ENCODE assay signal across 30 cellular contexts in the genomic region with DNA sequence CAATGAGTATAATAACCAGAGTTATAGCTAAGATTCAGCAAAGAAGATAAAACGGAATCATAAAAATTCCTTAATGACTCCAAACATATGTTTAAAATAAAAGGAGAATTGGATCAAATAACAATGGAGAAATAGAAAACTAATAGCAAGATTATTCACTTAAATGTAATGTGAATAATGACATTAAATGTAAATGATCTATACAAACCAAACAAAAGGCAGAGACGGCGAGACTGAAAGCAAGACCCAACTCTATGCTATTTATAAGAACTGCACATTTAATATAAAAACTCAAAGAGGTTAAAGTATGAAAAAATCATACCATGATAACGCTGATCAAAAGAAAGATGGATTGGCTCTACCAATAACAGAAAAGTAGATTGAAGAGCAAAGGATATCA. TPM values are rescaled to one million over a fixed set of nuclear protein-coding genes. Genes with fewer than 3 reads are reported as not detected.
"Had no signal": no experiment of that assay in that cellular context is flagged by ENCODE, and none has a peak within 500 bp of the region (broad histone marks: within the 10 kb centered on the region; RNA-seq: fewer than 3 reads in every experiment).

No MANE protein-coding gene starts in this region.

- H3K9me3 ChIP-seq: stomach, suprapubic skin, testis, thoracic aorta, thyroid gland, tibial artery, tibial nerve, transverse colon, upper lobe of left lung, upper lobe of right lung, uterus, vagina had no signal

- H3K27ac ChIP-seq: stomach, suprapubic skin, testis, thoracic aorta, thyroid gland, tibial artery, tibial nerve, transverse colon, upper lobe of left lung, upper lobe of right lung, uterus, vagina had no signal

- H3K4me3 Mint-ChIP-seq: stimulated activated effector memory CD8-positive, alpha-beta T cell treated with anti-CD3 and anti-CD28 coated beads, Interleukin-12 subunit alpha, Interleukin-12 subunit beta, amount 100 ng/mL, for 72 hours; stimulated activated memory B cell treated with anti-CD40 and anti-IgM and Interleukin-4, amounts not matched to agents 10 μg/mL and 1 μg/mL and 100 μg/mL, for 72 hours; stimulated activated naive B cell treated with anti-CD40 and anti-IgM and Interleukin-4, amounts not matched to agents 10 μg/mL and 1 μg/mL and 100 μg/mL, for 72 hours; stimulated activated naive CD8-positive, alpha-beta T cell treated with anti-CD3 and anti-CD28 coated beads, Interleukin-15, amount 100 ng/mL, for 72 hours; stimulated activated naive CD8-positive, alpha-beta T cell treated with anti-CD3 and anti-CD28 coated beads, Interleukin-15, Interleukin-2, amounts not matched to agents 100 ng/mL and 50 ng/mL, for 24 hours; type B pancreatic cell had no signal

- H3K36me3 ChIP-seq: stomach, suprapubic skin, thoracic aorta, thyroid gland, tibial artery, tibial nerve, transverse colon, upper lobe of left lung, upper lobe of right lung, uterus, vagina had no signal

- FAIRE-seq: urothelium cell line had no signal

- H3K36me3 Mint-ChIP-seq: stimulated activated effector memory CD8-positive, alpha-beta T cell treated with anti-CD3 and anti-CD28 coated beads, Interleukin-12 subunit alpha, Interleukin-12 subunit beta, amount 100 ng/mL, for 72 hours; stimulated activated memory B cell treated with anti-CD40 and anti-IgM and Interleukin-4, amounts not matched to agents 10 μg/mL and 1 μg/mL and 100 μg/mL, for 72 hours; stimulated activated naive B cell treated with anti-CD40 and anti-IgM and Interleukin-4, amounts not matched to agents 10 μg/mL and 1 μg/mL and 100 μg/mL, for 72 hours; type B pancreatic cell had no signal

- H3K4me1 ChIP-seq: testis, thyroid gland, uterus had no signal

- ATAC-seq: stimulated activated effector memory CD8-positive, alpha-beta T cell treated with anti-CD3 and anti-CD28 coated beads, Interleukin-12 subunit alpha, Interleukin-12 subunit beta, amount 100 ng/mL, for 72 hours; stimulated activated memory B cell treated with anti-CD40 and anti-IgM and Interleukin-4, amounts not matched to agents 10 μg/mL and 1 μg/mL and 100 μg/mL, for 72 hours; stimulated activated naive B cell treated with anti-CD40 and anti-IgM and Interleukin-4, amounts not matched to agents 10 μg/mL and 1 μg/mL and 100 μg/mL, for 72 hours; stimulated activated naive CD8-positive, alpha-beta T cell treated with anti-CD3 and anti-CD28 coated beads, Interleukin-15, amount 100 ng/mL, for 72 hours; stimulated activated naive CD8-positive, alpha-beta T cell treated with anti-CD3 and anti-CD28 coated beads, Interleukin-15, Interleukin-2, amounts not matched to agents 100 U/mL and 50 U/mL, for 24 hours; upper lobe of right lung had no signal

- H3K27me3 ChIP-seq: testis, thyroid gland, upper lobe of right lung, uterus, vagina had no signal

- DNase-seq: stimulated activated CD4-positive, alpha-beta T cell treated with anti-CD3 and anti-CD28 coated beads, Interleukin-2, amount 100 ng/mL, for 48 hours; stimulated activated CD4-positive, alpha-beta T cell treated with anti-CD3 and anti-CD28 coated beads, Interleukin-4, amount 100 ng/mL, for 1 hour; stimulated activated CD4-positive, alpha-beta T cell treated with anti-CD3 and anti-CD28 coated beads, Interleukin-4, amount 100 ng/mL, for 24 hours; stimulated activated CD4-positive, alpha-beta T cell treated with anti-CD3 and anti-CD28 coated beads, Interleukin-4, amount 100 ng/mL, for 4 hours; stimulated activated CD8-positive, alpha-beta memory T cell treated with anti-CD3 and anti-CD28 coated beads, Interleukin-4, amount 100 ng/mL, for 48 hours; stimulated activated naive B cell treated with anti-CD40 and anti-IgM and Interleukin-4, amounts not matched to agents 10 μg/mL and 1 μg/mL and 100 μg/mL, for 72 hours; stimulated activated naive CD4-positive, alpha-beta T cell; stimulated activated naive CD4-positive, alpha-beta T cell treated with Interleukin-2 at 50 U/mL for 16 hours; stimulated activated naive CD8-positive, alpha-beta T cell treated with anti-CD3 and anti-CD28 coated beads, Interleukin-15, amount 100 ng/mL, for 72 hours; stimulated activated naive CD8-positive, alpha-beta T cell treated with anti-CD3 and anti-CD28 coated beads, Interleukin-15, Interleukin-2, amounts not matched to agents 100 U/mL and 50 U/mL, for 24 hours; stomach; substantia nigra; testis; thyroid gland; tibial artery; transverse colon; trophoblast cell; upper lobe of left lung; upper lobe of right lung; uterus had no signal

- H3K4me3 ChIP-seq: stomach, suprapubic skin, testis, thoracic aorta, thyroid gland, tibial artery, tibial nerve, transverse colon, upper lobe of left lung, upper lobe of right lung, uterus, vagina had no signal

- H3K27ac Mint-ChIP-seq: stimulated activated effector memory CD8-positive, alpha-beta T cell treated with anti-CD3 and anti-CD28 coated beads, Interleukin-12 subunit alpha, Interleukin-12 subunit beta, amount 100 ng/mL, for 72 hours; stimulated activated memory B cell treated with anti-CD40 and anti-IgM and Interleukin-4, amounts not matched to agents 10 μg/mL and 1 μg/mL and 100 μg/mL, for 72 hours; stimulated activated naive B cell treated with anti-CD40 and anti-IgM and Interleukin-4, amounts not matched to agents 10 μg/mL and 1 μg/mL and 100 μg/mL, for 72 hours; stimulated activated naive CD8-positive, alpha-beta T cell treated with anti-CD3 and anti-CD28 coated beads, Interleukin-15, amount 100 ng/mL, for 72 hours; stimulated activated naive CD8-positive, alpha-beta T cell treated with anti-CD3 and anti-CD28 coated beads, Interleukin-15, Interleukin-2, amounts not matched to agents 100 ng/mL and 50 ng/mL, for 24 hours; type B pancreatic cell had no signal

- H3K9me3 Mint-ChIP-seq: stimulated activated memory B cell treated with anti-CD40 and anti-IgM and Interleukin-4, amounts not matched to agents 10 μg/mL and 1 μg/mL and 100 μg/mL, for 72 hours; stimulated activated naive B cell treated with anti-CD40 and anti-IgM and Interleukin-4, amounts not matched to agents 10 μg/mL and 1 μg/mL and 100 μg/mL, for 72 hours; type B pancreatic cell had no signal

RNA-seq across cellular contexts. Expression of a gene that starts 3.9 kb away (rescaled TPM):
- total RNA-seq: suprapubic skin, upper lobe of right lung, ureter, vagina had no signal
